ENCODE assay signal across 9 cellular contexts in the genomic region with DNA sequence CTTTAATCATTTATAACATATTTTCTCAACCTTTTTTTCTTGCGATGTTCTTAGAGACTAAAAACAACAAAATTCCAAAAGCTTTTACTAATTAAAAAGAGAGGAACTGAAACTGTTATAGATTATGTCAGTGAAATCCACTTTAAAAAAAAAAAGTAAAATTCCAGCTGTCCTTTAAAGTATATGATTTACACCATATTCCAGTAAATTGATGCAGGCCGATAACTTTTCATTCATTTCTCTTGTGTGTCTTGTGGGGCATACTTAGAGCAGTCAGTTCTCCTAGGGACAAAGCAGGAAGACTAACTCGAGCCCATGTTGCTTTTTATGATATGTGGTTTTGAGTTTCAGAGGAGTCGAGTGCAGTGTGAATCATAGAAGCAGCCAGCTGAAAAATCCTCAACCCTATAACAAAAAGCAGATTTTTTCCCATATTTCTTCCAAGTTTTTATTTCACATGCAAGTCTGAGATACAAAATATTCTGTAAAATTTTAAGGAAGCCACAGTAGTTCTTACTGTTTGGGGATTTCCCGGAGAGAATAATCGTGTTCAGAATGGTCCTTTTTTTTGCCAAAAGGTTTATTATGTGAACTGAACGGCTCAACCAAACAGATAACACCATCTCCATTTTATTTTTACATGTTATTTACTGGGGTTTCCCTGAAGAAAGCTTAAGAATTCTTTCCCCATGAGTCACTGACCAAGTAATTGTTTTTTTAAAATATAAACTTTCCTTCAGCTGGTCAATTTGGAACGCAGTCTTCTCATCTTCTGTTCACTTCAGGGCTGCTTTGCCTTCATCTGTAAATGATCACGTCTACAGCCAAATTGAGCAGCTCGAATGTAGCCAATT.
A peak's percentile ranks its signal among the peaks of the same experiment; 100 is the strongest.
DNase-seq lines count a peak whose midpoint lies in the region; ATAC-seq and TF ChIP-seq lines count a peak whose summit lies in the region.
"Had no signal": no experiment of that assay in that cellular context is flagged by ENCODE, and none has a peak within 500 bp of the region (broad histone marks: within the 10 kb centered on the region; RNA-seq: fewer than 3 reads in every experiment).

No MANE protein-coding gene starts in this region.

- H3K9me3 Mint-ChIP-seq in natural killer cell (peaks cover 4 to 8% of the 10 kb centered on the region in 2 donors), progenitor cell of endocrine pancreas (ENCODE audit: low read depth) (peaks cover 18% of the 10 kb centered on the region)

- H3K27ac ChIP-seq in brain microvascular endothelial cell (peak overlapping the region; percentile 98), caudate nucleus (ENCODE audit: low read depth, low read length) (no peak overlapping the region)
- H3K27ac ChIP-seq: neutrophil had no signal

- peak overlapping the region; percentile 70 for H3K4me3 Mint-ChIP-seq in natural killer cell
- no peak overlapping the region for H3K4me3 Mint-ChIP-seq in progenitor cell of endocrine pancreas (ENCODE audit: low read depth)

- H3K4me1 Mint-ChIP-seq in natural killer cell (peaks cover 24 to 31% of the 10 kb centered on the region in 2 donors), progenitor cell of endocrine pancreas (ENCODE audit: low read depth) (peaks cover 20% of the 10 kb centered on the region)

- peak; percentile 86 for DNase-seq in EL
- DNase-seq in Kasumi-1 (lab: John Stamatoyannopoulos, UW) = peak; percentile 61 to 69
- peak; percentile 79 for DNase-seq in brain microvascular endothelial cell
- DNase-seq in natural killer cell = no peak
- no peak for DNase-seq in progenitor cell of endocrine pancreas (ENCODE audit: low spot score, unreplicated experiment)
- DNase-seq in caudate nucleus (lab: John Stamatoyannopoulos, UW) = no peak
- DNase-seq in omental fat pad (ENCODE audit: low spot score) = no peak
- DNase-seq in NCI-H774 (lab: John Stamatoyannopoulos, UW) = no peak

- in situ Hi-C loops in brain microvascular endothelial cell (cut with HindIII; ENCODE audit: low pct_ligation_motif_present, low sequenced_read_pairs) = no loop called here

- intact Hi-C loops in natural killer cell (cut with micrococcal nuclease) = loop anchor here (2.0 to 5.0 kb wide), 2 partner anchors 15 to 39 kb away; no protein-coding TSS in a partner anchor

- H3K27me3 Mint-ChIP-seq in natural killer cell (ENCODE audit: low read depth in 2 of 2) = no peaks in the 10 kb centered on the region
- no peaks in the 10 kb centered on the region for H3K27me3 Mint-ChIP-seq in progenitor cell of endocrine pancreas

- H3K27ac Mint-ChIP-seq in natural killer cell = peak overlapping the region; percentile 85 to 88
- no peak overlapping the region for H3K27ac Mint-ChIP-seq in progenitor cell of endocrine pancreas

- no peaks in the 10 kb centered on the region for H3K27me3 ChIP-seq in brain microvascular endothelial cell (replicated peaks)
- H3K27me3 ChIP-seq: neutrophil had no signal

- TF ChIP-seq CTCF in brain microvascular endothelial cell (IDR thresholded peaks at IDR 0.05; ENCODE audit: low read depth, low read length, missing control alignments) = no peak
- no peak for TF ChIP-seq CTCF in natural killer cell (IDR thresholded peaks at IDR 0.05)
- no peak for TF ChIP-seq CTCF in progenitor cell of endocrine pancreas (IDR thresholded peaks at IDR 0.05; ENCODE audit: unreplicated experiment)
- TF ChIP-seq CTCF in omental fat pad (IDR thresholded peaks at IDR 0.05) = no peak

- peaks cover 11% of the 10 kb centered on the region for H3K36me3 Mint-ChIP-seq in natural killer cell
- H3K36me3 Mint-ChIP-seq in progenitor cell of endocrine pancreas (ENCODE audit: insufficient read depth) = peaks cover 8% of the 10 kb centered on the region

- ATAC-seq in natural killer cell = peak; percentile 60 to 85 (median 79)
- ATAC-seq in omental fat pad (ENCODE audit: low FRiP score) = no peak

- no peaks in the 10 kb centered on the region for H3K36me3 ChIP-seq in brain microvascular endothelial cell (replicated peaks)
- H3K36me3 ChIP-seq: neutrophil had no signal

- H3K4me3 ChIP-seq in brain microvascular endothelial cell (ENCODE audit: low read depth, low read length) = peak overlapping the region; percentile 13

Comparison
In these comparisons a context has a peak if more than half of its experiments do, and no peak if none do; other contexts are left out.
1. DNase-seq: peak in EL (single experiment), Kasumi-1 (2 of 2) and brain microvascular endothelial cell (single experiment); none in natural killer cell (single experiment), progenitor cell of endocrine pancreas (single experiment), caudate nucleus (0 of 61), omental fat pad (single experiment) and NCI-H774 (single experiment).